Comparison of ENCODE assay signal across 8 cellular contexts in genomic region chr16:18789515-18789849, GRCh38. TPM values are rescaled to one million over a fixed set of nuclear protein-coding genes. Genes with fewer than 3 reads are reported as not detected.
DNase-seq lines count a peak whose midpoint lies in the region; ATAC-seq and TF ChIP-seq lines count a peak whose summit lies in the region.

No MANE protein-coding gene starts in this region.

- H3K4me3 Mint-ChIP-seq in IgD-negative memory B cell = peak overlapping the region; percentile 95 to 98 (median 98)

- peaks cover 31 to 43% (median 33%) of the 10 kb centered on the region in 3 donors for H3K4me1 Mint-ChIP-seq in IgD-negative memory B cell

- peaks cover 9% of the 10 kb centered on the region for H3K36me3 Mint-ChIP-seq in IgD-negative memory B cell

- no peaks in the 10 kb centered on the region for H3K9me3 ChIP-seq in muscle layer of duodenum (ENCODE audit: control insufficient read depth in 1 of 2, low read length in 2 of 2)

- peaks cover 2% of the 10 kb centered on the region for H3K27me3 Mint-ChIP-seq in IgD-negative memory B cell

- H3K27ac ChIP-seq in 22Rv1 = peak overlapping the region; percentile 97
- peak overlapping the region; percentile 69 for H3K27ac ChIP-seq in cingulate gyrus (ENCODE audit: low read depth, low read length)
- H3K27ac ChIP-seq in muscle layer of duodenum (ENCODE audit: low read length) = peak overlapping the region; percentile 90

- H3K36me3 ChIP-seq in muscle layer of duodenum (ENCODE audit: control insufficient read depth in 1 of 2, insufficient read depth in 2 of 2, low read length in 2 of 2) = peaks cover 46 to 49% of the 10 kb centered on the region in 2 donors

- H3K27me3 ChIP-seq in muscle layer of duodenum (ENCODE audit: low read depth, low read length) = no peaks in the 10 kb centered on the region

- no peak for ATAC-seq in activated CD4-positive, CD25-positive, alpha-beta regulatory T cell treated with anti-CD3 and anti-CD28 coated beads, Interleukin-2, amount 50 U/mL, for 24 hours

- no peak for DNase-seq in midbrain (lab: John Stamatoyannopoulos, UW)
- no peak for DNase-seq in stimulated activated CD8-positive, alpha-beta memory T cell treated with anti-CD3 and anti-CD28 coated beads, Interleukin-4, amount 100 ng/mL, for 48 hours
- no peak for DNase-seq in NCI-H187 (lab: John Stamatoyannopoulos, UW)

- H3K9me3 Mint-ChIP-seq in IgD-negative memory B cell = peaks cover 0 to 2% (median 0%) of the 10 kb centered on the region in 3 donors

- H3K27ac Mint-ChIP-seq in IgD-negative memory B cell = peak overlapping the region; percentile 79 to 96 (median 95)

- no peak for TF ChIP-seq CTCF in 22Rv1 (IDR thresholded peaks at IDR 0.05)

- peaks cover 15 to 41% of the 10 kb centered on the region in 2 donors for H3K4me1 ChIP-seq in muscle layer of duodenum (ENCODE audit: control insufficient read depth in 1 of 2, insufficient read depth in 2 of 2, low read length in 2 of 2)

- H3K4me3 ChIP-seq in muscle layer of duodenum (ENCODE audit: low read depth in 1 of 2, low read length in 2 of 2) = peak overlapping the region; percentile 98

RNA-seq across cellular contexts. Expression of gene RPS15A, which starts 0.7 kb away (rescaled TPM):
- polyA plus RNA-seq in IgD-negative memory B cell = 3,520 TPM

RNA-seq across cellular contexts. Expression of gene ARL6IP1, which starts 11.9 kb away (rescaled TPM):
- 142 TPM for polyA plus RNA-seq in IgD-negative memory B cell
